10 cellular contexts compared by ENCODE assay signal in genomic region chr12:2183556-2184541, GRCh38.
A peak's percentile ranks its signal among the peaks of the same experiment; 100 is the strongest.
DNase-seq lines count a peak whose midpoint lies in the region; ATAC-seq, FAIRE-seq and TF ChIP-seq lines count a peak whose summit lies in the region.
"Had no signal": no experiment of that assay in that cellular context is flagged by ENCODE, and none has a peak within 500 bp of the region (broad histone marks: within the 10 kb centered on the region; RNA-seq: fewer than 3 reads in every experiment).

No MANE protein-coding gene starts in this region.

- intact Hi-C loops in OCI-LY7 (cut with micrococcal nuclease; ENCODE audit: unreplicated experiment) (no loop called here), pancreas (cut with DNase I) (no loop called here), Caco-2 (cut with micrococcal nuclease; ENCODE audit: unreplicated experiment) (loop anchor here (1.0 to 5.0 kb wide), 2 partner anchors 98 to 107 kb away; no protein-coding TSS in a partner anchor)

- H3K36me3 Mint-ChIP-seq in Caco-2 (ENCODE audit: insufficient read depth, unreplicated experiment) = no peaks in the 10 kb centered on the region

- no peaks in the 10 kb centered on the region for H3K9me2 ChIP-seq in OCI-LY7 (ENCODE audit: insufficient read depth, low read length)

- no peaks in the 10 kb centered on the region for H3K27me3 ChIP-seq in BJ (ENCODE audit: control insufficient read depth, insufficient read depth, low read length)
- no peaks in the 10 kb centered on the region for H3K27me3 ChIP-seq in fibroblast of lung (ENCODE audit: control insufficient read depth, insufficient read depth, low read length)
- H3K27me3 ChIP-seq in pancreas = no peaks in the 10 kb centered on the region
- H3K27me3 ChIP-seq in Caco-2 (replicated peaks; ENCODE audit: control insufficient read depth, insufficient read depth, low read length) = peaks cover 1% of the 10 kb centered on the region

- H3K9me3 Mint-ChIP-seq in Caco-2 (ENCODE audit: unreplicated experiment) = no peaks in the 10 kb centered on the region

- CTCF ChIA-PET in BJ (lab: Yijun Ruan, JAX) (interaction anchor here (1.1 to 1.5 kb wide), 5 partner anchors 75 to 107 kb away, joined by 3 to 5 read pairs (median 4); no protein-coding TSS in a partner anchor), OCI-LY7 (lab: Charles Lee; ENCODE audit: unreplicated experiment) (interaction anchor here (0.7 kb wide), 1 partner anchor 100 kb away, joined by 3 read pairs; no protein-coding TSS in a partner anchor), Caco-2 (lab: Charles Lee) (interaction anchor here (1.2 kb wide), 1 partner anchor 99 kb away, joined by 7 read pairs; no protein-coding TSS in a partner anchor)

- no peak overlapping the region for H3K4me3 Mint-ChIP-seq in Caco-2 (ENCODE audit: unreplicated experiment)

- no peaks in the 10 kb centered on the region for H3K9me3 ChIP-seq in OCI-LY7 (ENCODE audit: low read length)
- H3K9me3 ChIP-seq in fibroblast of lung (ENCODE audit: control insufficient read depth, insufficient read depth, low read depth, low read length) = no peaks in the 10 kb centered on the region
- H3K9me3 ChIP-seq in pancreas = no peaks in the 10 kb centered on the region
- H3K9me3 ChIP-seq in Caco-2 = no peaks in the 10 kb centered on the region

- H3K27me3 Mint-ChIP-seq in Caco-2 (ENCODE audit: insufficient read depth, unreplicated experiment) = peaks cover 18% of the 10 kb centered on the region

- peak overlapping the region; percentile 53 for H3K4me2 ChIP-seq in OCI-LY7 (ENCODE audit: low read length)
- peak overlapping the region; percentile 67 for H3K4me2 ChIP-seq in fibroblast of lung (ENCODE audit: extremely low read depth, insufficient read depth, low read length)

- H3K79me2 ChIP-seq in OCI-LY7 (ENCODE audit: insufficient read depth, low read depth, low read length) = peaks cover 14% of the 10 kb centered on the region; the same call in 1 of the 2 replicates
- H3K79me2 ChIP-seq in fibroblast of lung (ENCODE audit: control insufficient read depth, insufficient read depth, low read length) = no peaks in the 10 kb centered on the region

- peak overlapping the region; percentile 88 for H2AFZ ChIP-seq in OCI-LY7 (ENCODE audit: low read length)
- no peak overlapping the region for H2AFZ ChIP-seq in fibroblast of lung (ENCODE audit: low read length)

- ATAC-seq in pancreas (peak in 3 of 4 donors; percentile 34 to 44 (median 37)), GM18867 (IDR thresholded peaks at IDR 0.05; ENCODE audit: unreplicated experiment) (no peak), GM21825 (IDR thresholded peaks at IDR 0.05; ENCODE audit: unreplicated experiment) (no peak)

- BruUV-seq in OCI-LY7 (replicated peaks; lab: Mats Ljungman, UMichigan) (no TSS peak), Caco-2 (replicated peaks; lab: Mats Ljungman, UMichigan) (no TSS peak)

- no peak overlapping the region for H3K4me3 ChIP-seq in BJ (ENCODE audit: low read depth, low read length)
- H3K4me3 ChIP-seq in OCI-LY7 (ENCODE audit: low read depth, low read length, poor library complexity, severe bottlenecking) = peak overlapping the region; percentile 8
- H3K4me3 ChIP-seq in fibroblast of lung (replicated peaks in 1 of 4; ENCODE audit: control extremely low read depth in 1 of 4, insufficient read depth in 1 of 4, low read depth in 3 of 4, low read length in 4 of 4) = no peak overlapping the region
- H3K4me3 ChIP-seq in pancreas = no peak overlapping the region
- no peak overlapping the region for H3K4me3 ChIP-seq in Caco-2 (ENCODE audit: low read depth, low read length)

- no peak overlapping the region for H3K9ac ChIP-seq in fibroblast of lung (ENCODE audit: insufficient read depth, low read length)

- H3K27ac ChIP-seq in OCI-LY7 (ENCODE audit: low read depth, low read length, poor library complexity, severe bottlenecking) = peak overlapping the region; percentile 2
- peak overlapping the region; percentile 19 for H3K27ac ChIP-seq in fibroblast of lung (ENCODE audit: insufficient read depth, low read length)
- H3K27ac ChIP-seq in pancreas = no peak overlapping the region

- WGBS in pancreas, 2 donors = 44 to 51% methylated on average over 23 of the region's 23 CpGs

- TF ChIP-seq CTCF in BJ (IDR thresholded peaks at IDR 0.05; ENCODE audit: insufficient read depth, low read depth, low read length) (peak; percentile 58), OCI-LY7 (conservative IDR thresholded peaks at IDR 0.05; ENCODE audit: low read length) (peak; percentile 56), fibroblast of lung (conservative IDR thresholded peaks at IDR 0.05 in 1 of 2, IDR thresholded peaks at IDR 0.05 in 1 of 2; ENCODE audit: low read depth in 1 of 2, low read length in 2 of 2) (peak; percentile 59 to 61), pancreas (IDR thresholded peaks at IDR 0.05) (no peak), Caco-2 (IDR thresholded peaks at IDR 0.05; ENCODE audit: insufficient read depth in 1 of 2, low read depth in 1 of 2, low read length in 1 of 2, severe bottlenecking in 1 of 2, unreplicated experiment in 1 of 2) (peak in 1 of 2 experiments; percentile 40)

- peaks cover 1% of the 10 kb centered on the region; the same call in 1 of the 2 replicates for H3K36me3 ChIP-seq in BJ (ENCODE audit: control insufficient read depth, insufficient read depth, low read length)
- H3K36me3 ChIP-seq in OCI-LY7 (ENCODE audit: insufficient read depth, low read length) = no peaks in the 10 kb centered on the region
- H3K36me3 ChIP-seq in fibroblast of lung (ENCODE audit: control insufficient read depth, insufficient read depth, low read length) = no peaks in the 10 kb centered on the region
- no peaks in the 10 kb centered on the region for H3K36me3 ChIP-seq in pancreas
- no peaks in the 10 kb centered on the region for H3K36me3 ChIP-seq in Caco-2 (ENCODE audit: control insufficient read depth, insufficient read depth, low read length)

- no peak overlapping the region for H3K27ac Mint-ChIP-seq in Caco-2 (ENCODE audit: unreplicated experiment)

- no peak for FAIRE-seq in pancreas (lab: Jason Lieb, UNC)

- peaks cover 6% of the 10 kb centered on the region for H3K4me1 Mint-ChIP-seq in Caco-2 (ENCODE audit: low read depth, unreplicated experiment)

- peaks cover 45% of the 10 kb centered on the region for H3K4me1 ChIP-seq in OCI-LY7 (ENCODE audit: insufficient read depth, low read length, poor library complexity, severe bottlenecking)
- peaks cover 26% of the 10 kb centered on the region for H3K4me1 ChIP-seq in fibroblast of lung (ENCODE audit: control insufficient read depth, extremely low read depth, insufficient read depth, low read length)
- H3K4me1 ChIP-seq in pancreas = no peaks in the 10 kb centered on the region
- no peaks in the 10 kb centered on the region for H3K4me1 ChIP-seq in Caco-2

- DNase-seq in BJ (ENCODE audit: low read depth) = peak; percentile 58
- peak; percentile 46 for DNase-seq in OCI-LY7 (ENCODE audit: low spot score)
- peak; percentile 82 to 85 for DNase-seq in fibroblast of lung (ENCODE audit: low read depth in 2 of 2)
- DNase-seq in pancreas = no peak
- no peak for DNase-seq in NCI-H146 (lab: John Stamatoyannopoulos, UW)
- no peak for DNase-seq in Caco-2
- DNase-seq: activated CD4-positive, alpha-beta T cell treated with anti-CD3 and anti-CD28 coated beads, Interleukin-2, amount 50 U/mL, for 48 hours; cortex of kidney had no signal

- POLR2A ChIA-PET in BJ (lab: Charles Lee) (no interaction called here), OCI-LY7 (lab: Charles Lee) (interaction anchor here (0.6 to 0.7 kb wide), 2 partner anchors 10 to 107 kb away, joined by 3 read pairs; no protein-coding TSS in a partner anchor), Caco-2 (lab: Charles Lee) (interaction anchor here (0.6 kb wide), 2 partner anchors 22 to 177 kb away, joined by 3 to 5 read pairs; no protein-coding TSS in a partner anchor)

- H4K20me1 ChIP-seq in OCI-LY7 (ENCODE audit: insufficient read depth, low read length) (no peaks in the 10 kb centered on the region), fibroblast of lung (ENCODE audit: control insufficient read depth, extremely low read depth, insufficient read depth, low read length) (no peaks in the 10 kb centered on the region)

Comparison
In these comparisons a context has a peak if more than half of its experiments do, and no peak if none do; other contexts are left out.
1. DNase-seq: peak in BJ (single experiment), OCI-LY7 (single experiment) and fibroblast of lung (2 of 2); none in pancreas (0 of 6), NCI-H146 (single experiment) and Caco-2 (0 of 2).
2. CTCF ChIP-seq: peak in BJ (single experiment), OCI-LY7 (single experiment) and fibroblast of lung (2 of 2); none in pancreas (0 of 4).
3. H3K27ac ChIP-seq: peak in OCI-LY7 (single experiment) and fibroblast of lung (single experiment); none in pancreas (0 of 4).
4. ATAC-seq: peak in pancreas (3 of 4); none in GM18867 (single experiment) and GM21825 (single experiment).